Comparison of ENCODE assay signal across 2 cellular contexts in genomic region chr2:215288112-215288815, GRCh38.
A peak's percentile ranks its signal among the peaks of the same experiment; 100 is the strongest.
TF ChIP-seq lines count a peak whose summit lies in the region.

No MANE protein-coding gene starts in this region.

TF ChIP-seq in HepG2, 621 proteins besides CTCF, POLR2A, EP300 and RAD21:
- TF ChIP-seq CEBPB (IDR thresholded peaks at IDR 0.05; ENCODE audit: borderline replicate concordance, low read depth, low read length) (peak; percentile 37; the same call in 1 of the 2 replicates), ATF7 (IDR thresholded peaks at IDR 0.05) (peak; percentile 15; the same call in 1 of the 2 replicates), ATF7 (CRISPR knock-in tag; IDR thresholded peaks at IDR 0.05) (no peak), ZNF205 (CRISPR knock-in tag; IDR thresholded peaks at IDR 0.05) (no peak), NFATC3 (CRISPR knock-in tag; IDR thresholded peaks at IDR 0.05) (no peak), POLR2AphosphoS5 (IDR thresholded peaks at IDR 0.05; ENCODE audit: low read depth, low read length) (no peak)

TF ChIP-seq in HCT116, 20 proteins besides CTCF, POLR2A, EP300 and RAD21:
- no peak for TF ChIP-seq EZH2phosphoT487 (IDR thresholded peaks at IDR 0.05; ENCODE audit: borderline replicate concordance)
- TF ChIP-seq ATF3 (IDR thresholded peaks at IDR 0.05): no peak
- no peak for TF ChIP-seq EZH2 (IDR thresholded peaks at IDR 0.05)
- TF ChIP-seq FOSL1 (IDR thresholded peaks at IDR 0.05; ENCODE audit: low read depth): no peak
- TF ChIP-seq ZNF274 (IDR thresholded peaks at IDR 0.05; ENCODE audit: low read depth, low read length): no peak
- TF ChIP-seq CBX3 (IDR thresholded peaks at IDR 0.05; ENCODE audit: low read depth): no peak
- no peak for TF ChIP-seq MAX (IDR thresholded peaks at IDR 0.05)
- no peak for TF ChIP-seq CEBPB (IDR thresholded peaks at IDR 0.05; ENCODE audit: low read depth)
- TF ChIP-seq ELF1 (IDR thresholded peaks at IDR 0.05; ENCODE audit: borderline replicate concordance, low read depth): no peak
- TF ChIP-seq REST (IDR thresholded peaks at IDR 0.05; ENCODE audit: low read depth): no peak
- no peak for TF ChIP-seq SIN3A (IDR thresholded peaks at IDR 0.05; ENCODE audit: low read depth)
- TF ChIP-seq YY1 (IDR thresholded peaks at IDR 0.05; ENCODE audit: extremely low read depth, insufficient replicate concordance, low read depth, low read length): no peak
- no peak for TF ChIP-seq ZBTB33 (IDR thresholded peaks at IDR 0.05; ENCODE audit: extremely low read depth, insufficient replicate concordance, low read length)
- TF ChIP-seq SRF (IDR thresholded peaks at IDR 0.05; ENCODE audit: low read depth): no peak
- no peak for TF ChIP-seq TCF7L2 (IDR thresholded peaks at IDR 0.05; ENCODE audit: borderline replicate concordance, extremely low read depth, insufficient read depth, insufficient read length)
TF ChIP-seq in HCT116: peak in this region for 0.
